In the genomic region with DNA sequence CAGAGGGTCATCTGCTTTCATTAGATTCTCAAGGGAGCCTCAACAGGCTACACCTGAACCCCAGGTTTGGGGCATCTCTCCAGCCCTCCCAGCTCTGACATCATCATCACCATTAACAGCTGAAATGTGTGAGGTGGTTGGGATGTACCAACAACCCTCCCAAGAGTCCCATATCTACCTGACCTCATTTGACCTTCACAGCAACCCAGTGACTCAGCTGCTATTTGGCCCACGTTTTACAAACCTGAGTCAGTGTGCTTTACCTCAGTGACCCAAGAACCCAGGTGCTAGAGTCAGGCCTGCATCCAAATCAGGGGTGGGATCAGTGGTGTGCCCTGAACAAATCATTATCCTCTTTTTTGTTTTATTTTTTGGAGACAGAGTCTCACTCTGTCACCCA, we compare ENCODE assay signal across 20 cellular contexts. TPM values are rescaled to one million over a fixed set of nuclear protein-coding genes. Genes with fewer than 3 reads are reported as not detected.
DNase-seq lines count a peak whose midpoint lies in the region; ATAC-seq and TF ChIP-seq lines count a peak whose summit lies in the region.
"Had no signal": no experiment of that assay in that cellular context is flagged by ENCODE, and none has a peak within 500 bp of the region (broad histone marks: within the 10 kb centered on the region; RNA-seq: fewer than 3 reads in every experiment).

No MANE protein-coding gene starts in this region.

- peak overlapping the region in 1 of 4 donors; percentile 62 for H3K27ac ChIP-seq in Peyer's patch
- peak overlapping the region; percentile 5 to 71 (median 46) for H3K27ac ChIP-seq in esophagus squamous epithelium
- H3K27ac ChIP-seq: neutrophil, right atrium auricular region, suprapubic skin had no signal

- no peaks in the 10 kb centered on the region for H3K9me3 Mint-ChIP-seq in activated naive CD8-positive, alpha-beta T cell treated with anti-CD3 and anti-CD28 coated beads, Interleukin-2, amount 50 U/mL, for 24 hours
- no peaks in the 10 kb centered on the region for H3K9me3 Mint-ChIP-seq in activated naive CD8-positive, alpha-beta T cell treated with anti-CD3 and anti-CD28 coated beads for 36 hours
- H3K9me3 Mint-ChIP-seq in stimulated activated effector memory CD8-positive, alpha-beta T cell treated with anti-CD3 and anti-CD28 coated beads, Interleukin-12 subunit alpha, Interleukin-12 subunit beta, amount 100 ng/mL, for 72 hours = no peaks in the 10 kb centered on the region
- H3K9me3 Mint-ChIP-seq: activated CD4-positive, alpha-beta memory T cell treated with anti-CD3 and anti-CD28 coated beads, Interleukin-2, amount 10 ng/mL, durations not matched to agents 7 days and 5 days; activated T-helper 1 cell treated with anti-CD3 and anti-CD28 coated beads, Interleukin-12 subunit alpha, Interleukin-12 subunit beta, Interleukin-2, Interleukin-4 antibody, amounts not matched to agents 30 ng/mL and 10 ng/mL and 1 ng/mL, durations not matched to agents 14 hours and 24 hours and 36 hours had no signal

- DNase-seq in activated naive CD8-positive, alpha-beta T cell treated with anti-CD3 and anti-CD28 coated beads, Interleukin-2, amount 50 U/mL, for 24 hours = no peak
- DNase-seq in activated naive CD8-positive, alpha-beta T cell treated with anti-CD3 and anti-CD28 coated beads for 36 hours = no peak
- peak in 2 of 3 donors; percentile 13 to 62 for DNase-seq in Peyer's patch
- DNase-seq in esophagus squamous epithelium (lab: John Stamatoyannopoulos, UW) = no peak
- no peak for DNase-seq in stimulated activated effector memory CD8-positive, alpha-beta T cell treated with anti-CD3 and anti-CD28 coated beads, Interleukin-12 subunit alpha, Interleukin-12 subunit beta, amount 100 ng/mL, for 72 hours (ENCODE audit: low spot score in 2 of 2)
- DNase-seq in HuH-7 (ENCODE audit: low spot score) = no peak
- DNase-seq in dermis blood vessel endothelial cell = no peak
- DNase-seq: activated CD4-positive, alpha-beta memory T cell treated with anti-CD3 and anti-CD28 coated beads, Interleukin-2, amount 10 ng/mL, durations not matched to agents 7 days and 5 days; anterior cingulate cortex; head of caudate nucleus; Karpas-422; NCI-H1930; NCI-H524 treated with DMSO at 0.1 percent for 48 hours; RPMI8226; SW 1271 had no signal

- 0 to 14% methylated on average over 1 of the region's 1 CpG for WGBS in esophagus squamous epithelium, 2 donors

- H3K27me3 Mint-ChIP-seq in activated naive CD8-positive, alpha-beta T cell treated with anti-CD3 and anti-CD28 coated beads, Interleukin-2, amount 50 U/mL, for 24 hours = peaks cover 9% of the 10 kb centered on the region
- no peaks in the 10 kb centered on the region for H3K27me3 Mint-ChIP-seq in activated naive CD8-positive, alpha-beta T cell treated with anti-CD3 and anti-CD28 coated beads for 36 hours

- H3K4me1 ChIP-seq in Peyer's patch (no peaks in the 10 kb centered on the region), esophagus squamous epithelium (peaks cover 4 to 42% (median 5%) of the 10 kb centered on the region in 3 donors)
- H3K4me1 ChIP-seq: right atrium auricular region, suprapubic skin had no signal

- H3K27me3 ChIP-seq in Peyer's patch (no peaks in the 10 kb centered on the region), esophagus squamous epithelium (no peaks in the 10 kb centered on the region)
- H3K27me3 ChIP-seq: right atrium auricular region, suprapubic skin had no signal

- peak; percentile 72 for ATAC-seq in activated naive CD8-positive, alpha-beta T cell treated with anti-CD3 and anti-CD28 coated beads, Interleukin-2, amount 50 U/mL, for 24 hours
- peak; percentile 86 for ATAC-seq in stimulated activated effector memory CD8-positive, alpha-beta T cell treated with anti-CD3 and anti-CD28 coated beads, Interleukin-12 subunit alpha, Interleukin-12 subunit beta, amount 100 ng/mL, for 72 hours
- no peak for ATAC-seq in GM19397 (IDR thresholded peaks at IDR 0.05; ENCODE audit: unreplicated experiment)

- TF ChIP-seq CTCF in Peyer's patch (IDR thresholded peaks at IDR 0.05) (no peak), esophagus squamous epithelium (IDR thresholded peaks at IDR 0.05) (no peak)

- H3K4me3 ChIP-seq in Peyer's patch (no peak overlapping the region), esophagus squamous epithelium (no peak overlapping the region)
- H3K4me3 ChIP-seq: right atrium auricular region, suprapubic skin had no signal

- TF ChIP-seq POLR2A in Peyer's patch (IDR thresholded peaks at IDR 0.05) (no peak), esophagus squamous epithelium (IDR thresholded peaks at IDR 0.05) (no peak)

- H3K4me3 Mint-ChIP-seq in activated naive CD8-positive, alpha-beta T cell treated with anti-CD3 and anti-CD28 coated beads, Interleukin-2, amount 50 U/mL, for 24 hours = no peak overlapping the region
- H3K4me3 Mint-ChIP-seq in activated naive CD8-positive, alpha-beta T cell treated with anti-CD3 and anti-CD28 coated beads for 36 hours = no peak overlapping the region
- H3K4me3 Mint-ChIP-seq in stimulated activated effector memory CD8-positive, alpha-beta T cell treated with anti-CD3 and anti-CD28 coated beads, Interleukin-12 subunit alpha, Interleukin-12 subunit beta, amount 100 ng/mL, for 72 hours = no peak overlapping the region
- H3K4me3 Mint-ChIP-seq: activated CD4-positive, alpha-beta memory T cell treated with anti-CD3 and anti-CD28 coated beads, Interleukin-2, amount 10 ng/mL, durations not matched to agents 7 days and 5 days; activated T-helper 1 cell treated with anti-CD3 and anti-CD28 coated beads, Interleukin-12 subunit alpha, Interleukin-12 subunit beta, Interleukin-2, Interleukin-4 antibody, amounts not matched to agents 30 ng/mL and 10 ng/mL and 1 ng/mL, durations not matched to agents 14 hours and 24 hours and 36 hours had no signal

- H3K36me3 Mint-ChIP-seq in activated naive CD8-positive, alpha-beta T cell treated with anti-CD3 and anti-CD28 coated beads, Interleukin-2, amount 50 U/mL, for 24 hours (ENCODE audit: low read depth) = no peaks in the 10 kb centered on the region
- H3K36me3 Mint-ChIP-seq in activated naive CD8-positive, alpha-beta T cell treated with anti-CD3 and anti-CD28 coated beads for 36 hours = no peaks in the 10 kb centered on the region
- H3K36me3 Mint-ChIP-seq in stimulated activated effector memory CD8-positive, alpha-beta T cell treated with anti-CD3 and anti-CD28 coated beads, Interleukin-12 subunit alpha, Interleukin-12 subunit beta, amount 100 ng/mL, for 72 hours = no peaks in the 10 kb centered on the region

- peaks cover 4% of the 10 kb centered on the region for H3K4me1 Mint-ChIP-seq in activated naive CD8-positive, alpha-beta T cell treated with anti-CD3 and anti-CD28 coated beads, Interleukin-2, amount 50 U/mL, for 24 hours
- H3K4me1 Mint-ChIP-seq in activated naive CD8-positive, alpha-beta T cell treated with anti-CD3 and anti-CD28 coated beads for 36 hours = no peaks in the 10 kb centered on the region
- H3K4me1 Mint-ChIP-seq in stimulated activated effector memory CD8-positive, alpha-beta T cell treated with anti-CD3 and anti-CD28 coated beads, Interleukin-12 subunit alpha, Interleukin-12 subunit beta, amount 100 ng/mL, for 72 hours = no peaks in the 10 kb centered on the region
- H3K4me1 Mint-ChIP-seq: activated CD4-positive, alpha-beta memory T cell treated with anti-CD3 and anti-CD28 coated beads, Interleukin-2, amount 10 ng/mL, durations not matched to agents 7 days and 5 days had no signal

- no peaks in the 10 kb centered on the region for H3K36me3 ChIP-seq in Peyer's patch
- no peaks in the 10 kb centered on the region for H3K36me3 ChIP-seq in esophagus squamous epithelium
- H3K36me3 ChIP-seq: neutrophil, right atrium auricular region, suprapubic skin had no signal

- H3K9me3 ChIP-seq in Peyer's patch (no peaks in the 10 kb centered on the region), esophagus squamous epithelium (no peaks in the 10 kb centered on the region)
- H3K9me3 ChIP-seq: neutrophil, right atrium auricular region, suprapubic skin had no signal

- no peak overlapping the region for H3K27ac Mint-ChIP-seq in activated naive CD8-positive, alpha-beta T cell treated with anti-CD3 and anti-CD28 coated beads, Interleukin-2, amount 50 U/mL, for 24 hours
- H3K27ac Mint-ChIP-seq in activated naive CD8-positive, alpha-beta T cell treated with anti-CD3 and anti-CD28 coated beads for 36 hours = no peak overlapping the region
- H3K27ac Mint-ChIP-seq in stimulated activated effector memory CD8-positive, alpha-beta T cell treated with anti-CD3 and anti-CD28 coated beads, Interleukin-12 subunit alpha, Interleukin-12 subunit beta, amount 100 ng/mL, for 72 hours = no peak overlapping the region
- H3K27ac Mint-ChIP-seq: activated CD4-positive, alpha-beta memory T cell treated with anti-CD3 and anti-CD28 coated beads, Interleukin-2, amount 10 ng/mL, durations not matched to agents 7 days and 5 days; activated T-helper 1 cell treated with anti-CD3 and anti-CD28 coated beads, Interleukin-12 subunit alpha, Interleukin-12 subunit beta, Interleukin-2, Interleukin-4 antibody, amounts not matched to agents 30 ng/mL and 10 ng/mL and 1 ng/mL, durations not matched to agents 14 hours and 24 hours and 36 hours had no signal

- intact Hi-C loops in esophagus squamous epithelium (cut with DNase I) = no loop called here

RNA-seq across cellular contexts. Expression of a gene that starts 53.3 kb away (rescaled TPM):
- not detected for total RNA-seq in activated naive CD8-positive, alpha-beta T cell treated with anti-CD3 and anti-CD28 coated beads for 36 hours
- total RNA-seq in Peyer's patch (100 to 1,000 TPM; 112 to 215 (median 192) TPM), esophagus squamous epithelium (10 to 100 TPM; 24.5 to 56.4 (median 44.6) TPM), dermis blood vessel endothelial cell (418 and 719 TPM in 2 replicates)
- total RNA-seq: activated CD4-positive, alpha-beta memory T cell treated with anti-CD3 and anti-CD28 coated beads, Interleukin-2, amount 10 ng/mL, durations not matched to agents 7 days and 5 days; activated T-helper 1 cell treated with anti-CD3 and anti-CD28 coated beads, Interleukin-12 subunit alpha, Interleukin-12 subunit beta, Interleukin-2, Interleukin-4 antibody, amounts not matched to agents 30 ng/mL and 10 ng/mL and 1 ng/mL, durations not matched to agents 14 hours and 24 hours and 36 hours had no signal

Comparison
In these comparisons a context has a peak if more than half of its experiments do, and no peak if none do; other contexts are left out.
1. DNase-seq: peak in Peyer's patch (2 of 3); none in activated naive CD8-positive, alpha-beta T cell treated with anti-CD3 and anti-CD28 coated beads, Interleukin-2, amount 50 U/mL, for 24 hours (single experiment), activated naive CD8-positive, alpha-beta T cell treated with anti-CD3 and anti-CD28 coated beads for 36 hours (single experiment), esophagus squamous epithelium (single experiment), stimulated activated effector memory CD8-positive, alpha-beta T cell treated with anti-CD3 and anti-CD28 coated beads, Interleukin-12 subunit alpha, Interleukin-12 subunit beta, amount 100 ng/mL, for 72 hours (0 of 2), HuH-7 (single experiment) and dermis blood vessel endothelial cell (single experiment).
2. RNA of a gene that starts 53.3 kb away (total RNA-seq): 418 to 719 TPM in dermis blood vessel endothelial cell, 112 to 215 TPM in Peyer's patch and 24.5 to 56.4 TPM in esophagus squamous epithelium; not detected in activated naive CD8-positive, alpha-beta T cell treated with anti-CD3 and anti-CD28 coated beads for 36 hours; every median in the first group is over 10 times any median in the second.